In the genomic region with DNA sequence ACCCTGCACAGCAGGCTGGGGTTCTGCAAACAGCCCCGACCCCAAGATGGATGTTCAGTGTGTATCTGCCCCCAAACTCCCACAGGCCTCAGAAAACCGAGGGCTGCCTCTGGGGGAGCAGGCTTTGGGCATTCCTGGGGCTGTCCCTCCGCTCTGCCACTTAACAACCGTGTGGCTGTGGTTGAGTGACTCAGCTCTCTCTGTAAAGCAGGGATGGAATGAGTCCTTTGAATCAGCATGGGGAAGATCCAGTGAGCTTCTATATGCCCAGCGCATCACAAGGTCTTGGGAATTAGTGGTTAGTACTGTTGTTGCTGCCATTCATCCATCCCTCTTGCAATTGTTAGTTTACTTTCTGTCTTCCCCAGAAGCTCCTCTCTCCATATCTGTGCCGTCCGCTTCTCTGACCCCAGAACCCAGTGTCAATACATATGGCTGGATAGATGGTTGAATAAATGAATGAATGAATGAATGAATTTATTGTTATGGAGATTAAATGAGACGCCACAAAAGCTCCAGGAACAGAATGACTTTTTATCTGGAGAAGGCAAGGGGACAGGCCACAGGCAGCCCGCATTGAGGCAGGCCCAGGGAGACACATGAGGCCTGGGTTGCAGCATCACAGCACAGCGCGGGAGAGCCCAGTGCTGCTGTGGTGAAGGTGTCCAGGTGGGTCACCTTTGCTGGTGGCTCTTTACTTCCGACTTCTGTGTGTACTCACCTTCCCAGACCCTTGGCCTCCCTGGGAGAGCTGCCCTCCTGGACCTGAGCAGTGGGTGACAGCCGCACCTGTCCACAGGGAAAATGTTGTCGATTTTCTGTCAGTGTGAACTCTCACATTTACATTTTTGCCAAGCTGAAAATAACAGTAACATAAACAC, we compare ENCODE assay signal across 9 cellular contexts.
A peak's percentile ranks its signal among the peaks of the same experiment; 100 is the strongest.
DNase-seq lines count a peak whose midpoint lies in the region; ATAC-seq and TF ChIP-seq lines count a peak whose summit lies in the region.
"Had no signal": no experiment of that assay in that cellular context is flagged by ENCODE, and none has a peak within 500 bp of the region (broad histone marks: within the 10 kb centered on the region; RNA-seq: fewer than 3 reads in every experiment).

No MANE protein-coding gene starts in this region.

- H3K36me3 ChIP-seq in body of pancreas (replicated peaks in 1 of 2; ENCODE audit: insufficient read depth in 1 of 2, low read depth in 2 of 2): no peaks in the 10 kb centered on the region
- no peaks in the 10 kb centered on the region for H3K36me3 ChIP-seq in mesodermal cell (ENCODE audit: control insufficient read depth, insufficient read depth, low read length)

- peaks cover 0 to 5% of the 10 kb centered on the region in 2 donors for H3K4me1 Mint-ChIP-seq in natural killer cell treated with Interleukin-12 subunit alpha and Interleukin-12 subunit beta and Interleukin-15 and Interleukin-18, amount 100 ng/mL, for 72 hours (ENCODE audit: low read depth in 2 of 2)
- H3K4me1 Mint-ChIP-seq in natural killer cell (no peaks in the 10 kb centered on the region), Calu3 (ENCODE audit: low read depth, unreplicated experiment) (no peaks in the 10 kb centered on the region)

- TF ChIP-seq POLR2A in body of pancreas (IDR thresholded peaks at IDR 0.05): no peak

- H3K9me3 ChIP-seq in body of pancreas (no peaks in the 10 kb centered on the region), mesodermal cell (ENCODE audit: control insufficient read depth, low read length) (no peaks in the 10 kb centered on the region)

- H3K4me3 ChIP-seq in body of pancreas (no peak overlapping the region), mesodermal cell (ENCODE audit: extremely low read depth, insufficient read depth, low read length, poor library complexity, severe bottlenecking) (no peak overlapping the region)

- CTCF ChIA-PET in Calu3 (lab: Charles Lee): no interaction called here

- H3K9me3 Mint-ChIP-seq in natural killer cell treated with Interleukin-12 subunit alpha and Interleukin-12 subunit beta and Interleukin-15 and Interleukin-18, amount 100 ng/mL, for 72 hours: no peaks in the 10 kb centered on the region
- no peaks in the 10 kb centered on the region for H3K9me3 Mint-ChIP-seq in natural killer cell
- no peaks in the 10 kb centered on the region for H3K9me3 Mint-ChIP-seq in Calu3 (ENCODE audit: low read depth, unreplicated experiment)

- no TSS peak for BruUV-seq in Calu3 (replicated peaks; lab: Mats Ljungman, UMichigan)

- H3K27ac ChIP-seq in body of pancreas: peak overlapping the region in 3 of 4 donors; percentile 40 to 59 (median 43)
- H3K27ac ChIP-seq in mesodermal cell (ENCODE audit: low read depth, low read length, severe bottlenecking): peak overlapping the region; percentile 17

- peak; percentile 41 to 61 for ATAC-seq in natural killer cell treated with Interleukin-12 subunit alpha and Interleukin-12 subunit beta and Interleukin-15 and Interleukin-18, amount 100 ng/mL, for 72 hours
- ATAC-seq in natural killer cell (no peak), body of pancreas (peak; percentile 45), GM21576 (IDR thresholded peaks at IDR 0.05; ENCODE audit: unreplicated experiment) (no peak)

- DNase-seq in natural killer cell treated with Interleukin-12 subunit alpha and Interleukin-12 subunit beta and Interleukin-15 and Interleukin-18, amount 100 ng/mL, for 72 hours (ENCODE audit: low spot score): no peak
- DNase-seq in natural killer cell (no peak), body of pancreas (no peak), DMS114 treated with DMSO at 0.1 percent for 48 hours (lab: John Stamatoyannopoulos, UW; ENCODE audit: unreplicated experiment) (no peak), NCI-H1092 treated with DMSO at 0.1 percent for 48 hours (lab: John Stamatoyannopoulos, UW) (no peak), Calu3 (no peak)

- H3K27me3 ChIP-seq in body of pancreas: no peaks in the 10 kb centered on the region

- H3K4me3 Mint-ChIP-seq in natural killer cell treated with Interleukin-12 subunit alpha and Interleukin-12 subunit beta and Interleukin-15 and Interleukin-18, amount 100 ng/mL, for 72 hours: no peak overlapping the region
- no peak overlapping the region for H3K4me3 Mint-ChIP-seq in natural killer cell
- no peak overlapping the region for H3K4me3 Mint-ChIP-seq in Calu3 (ENCODE audit: low read depth, unreplicated experiment)
- H3K4me3 Mint-ChIP-seq: stimulated activated naive CD8-positive, alpha-beta T cell treated with anti-CD3 and anti-CD28 coated beads, Interleukin-15, Interleukin-2, amounts not matched to agents 100 ng/mL and 50 ng/mL, for 24 hours had no signal

- intact Hi-C loops in natural killer cell (cut with micrococcal nuclease) (no loop called here), body of pancreas (cut with DNase I) (no loop called here), Calu3 (cut with micrococcal nuclease; ENCODE audit: unreplicated experiment) (no loop called here)

- H3K27me3 Mint-ChIP-seq in natural killer cell treated with Interleukin-12 subunit alpha and Interleukin-12 subunit beta and Interleukin-15 and Interleukin-18, amount 100 ng/mL, for 72 hours: no peaks in the 10 kb centered on the region
- H3K27me3 Mint-ChIP-seq in natural killer cell (ENCODE audit: low read depth in 2 of 2) (no peaks in the 10 kb centered on the region), Calu3 (ENCODE audit: unreplicated experiment) (no peaks in the 10 kb centered on the region)
- H3K27me3 Mint-ChIP-seq: stimulated activated naive CD8-positive, alpha-beta T cell treated with anti-CD3 and anti-CD28 coated beads, Interleukin-15, Interleukin-2, amounts not matched to agents 100 ng/mL and 50 ng/mL, for 24 hours had no signal

- TF ChIP-seq CTCF in natural killer cell (IDR thresholded peaks at IDR 0.05) (no peak), body of pancreas (IDR thresholded peaks at IDR 0.05) (no peak), Calu3 (IDR thresholded peaks at IDR 0.05; ENCODE audit: unreplicated experiment) (no peak)

- H3K4me1 ChIP-seq in body of pancreas: peaks cover 11% of the 10 kb centered on the region
- H3K4me1 ChIP-seq in mesodermal cell (ENCODE audit: control insufficient read depth, insufficient read depth, low read length, poor library complexity, severe bottlenecking): peaks cover 26% of the 10 kb centered on the region

- H3K27ac Mint-ChIP-seq in natural killer cell treated with Interleukin-12 subunit alpha and Interleukin-12 subunit beta and Interleukin-15 and Interleukin-18, amount 100 ng/mL, for 72 hours: no peak overlapping the region
- H3K27ac Mint-ChIP-seq in natural killer cell (no peak overlapping the region), Calu3 (ENCODE audit: unreplicated experiment) (no peak overlapping the region)

- 68 to 72% methylated on average over 14 of the region's 14 CpGs for WGBS in body of pancreas, 2 donors
- WGBS in mesodermal cell (ENCODE audit: insufficient coverage in 2 of 2), 2 experiments: 78 to 84% methylated on average over 5 to 9 of the region's 14 CpGs

- H3K36me3 Mint-ChIP-seq in natural killer cell treated with Interleukin-12 subunit alpha and Interleukin-12 subunit beta and Interleukin-15 and Interleukin-18, amount 100 ng/mL, for 72 hours: no peaks in the 10 kb centered on the region
- no peaks in the 10 kb centered on the region for H3K36me3 Mint-ChIP-seq in natural killer cell
- H3K36me3 Mint-ChIP-seq in Calu3 (ENCODE audit: insufficient read depth, unreplicated experiment): no peaks in the 10 kb centered on the region

Comparison
In these comparisons a context has a peak if more than half of its experiments do, and no peak if none do; other contexts are left out.
1. ATAC-seq: peak in natural killer cell treated with Interleukin-12 subunit alpha and Interleukin-12 subunit beta and Interleukin-15 and Interleukin-18, amount 100 ng/mL, for 72 hours (2 of 2) and body of pancreas (single experiment); none in natural killer cell (0 of 3) and GM21576 (single experiment).